10 cellular contexts compared by ENCODE assay signal in the genomic region with DNA sequence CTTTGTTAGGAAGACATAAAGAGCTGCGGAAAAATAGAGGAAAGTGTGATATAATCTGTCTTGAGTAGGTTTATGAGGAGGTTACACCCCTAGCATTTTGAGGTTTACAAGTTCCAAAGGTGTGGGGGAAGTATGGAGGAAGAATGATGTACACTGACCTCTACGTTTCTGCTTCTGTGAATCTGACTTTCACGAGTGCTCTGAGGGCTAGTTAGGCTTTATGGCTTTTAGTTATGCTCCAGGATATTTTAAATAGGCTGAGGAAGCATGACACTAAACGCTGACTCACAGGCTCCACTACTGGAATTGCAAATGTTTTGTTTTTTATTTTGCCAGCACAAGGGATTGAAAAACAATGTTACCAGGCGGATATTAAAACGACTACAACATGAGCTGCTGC. TPM values are rescaled to one million over a fixed set of nuclear protein-coding genes. Genes with fewer than 3 reads are reported as not detected.
A peak's percentile ranks its signal among the peaks of the same experiment; 100 is the strongest.
DNase-seq lines count a peak whose midpoint lies in the region; ATAC-seq and TF ChIP-seq lines count a peak whose summit lies in the region.
"Had no signal": no experiment of that assay in that cellular context is flagged by ENCODE, and none has a peak within 500 bp of the region (broad histone marks: within the 10 kb centered on the region; RNA-seq: fewer than 3 reads in every experiment).

No MANE protein-coding gene starts in this region.

- H3K27me3 Mint-ChIP-seq in HFFc6 (ENCODE audit: insufficient read depth) (no peaks in the 10 kb centered on the region), endothelial cell (ENCODE audit: unreplicated experiment) (no peaks in the 10 kb centered on the region)
- H3K27me3 Mint-ChIP-seq: activated naive CD8-positive, alpha-beta T cell treated with anti-CD3 and anti-CD28 coated beads, Interleukin-2, amount 10 ng/mL, durations not matched to agents 7 days and 5 days had no signal

- H3K9me3 Mint-ChIP-seq in HFFc6 (no peaks in the 10 kb centered on the region), endothelial cell (ENCODE audit: unreplicated experiment) (no peaks in the 10 kb centered on the region)
- H3K9me3 Mint-ChIP-seq: activated naive CD8-positive, alpha-beta T cell treated with anti-CD3 and anti-CD28 coated beads, Interleukin-2, amount 10 ng/mL, durations not matched to agents 7 days and 5 days had no signal

- H2AFZ ChIP-seq in hepatocyte = no peak overlapping the region

- H3K27ac Mint-ChIP-seq in HFFc6 (peak overlapping the region; percentile 82), endothelial cell (ENCODE audit: unreplicated experiment) (no peak overlapping the region)
- H3K27ac Mint-ChIP-seq: activated naive CD8-positive, alpha-beta T cell treated with anti-CD3 and anti-CD28 coated beads, Interleukin-2, amount 10 ng/mL, durations not matched to agents 7 days and 5 days had no signal

- H3K36me3 ChIP-seq in brain microvascular endothelial cell (replicated peaks) = peaks cover 23% of the 10 kb centered on the region
- no peaks in the 10 kb centered on the region for H3K36me3 ChIP-seq in hepatocyte (replicated peaks; ENCODE audit: insufficient read depth, low read depth)
- H3K36me3 ChIP-seq in suprapubic skin = peaks cover 24% of the 10 kb centered on the region

- in situ Hi-C loops in brain microvascular endothelial cell (cut with HindIII; ENCODE audit: low pct_ligation_motif_present, low sequenced_read_pairs) (no loop called here), KBM-7 (cut with MboI; ENCODE audit: low pct_unique_long_range_greater_than_20kb, low sequenced_read_pairs) (no loop called here)

- H3K4me3 Mint-ChIP-seq in HFFc6 (peak overlapping the region; percentile 71), endothelial cell (ENCODE audit: unreplicated experiment) (no peak overlapping the region)
- H3K4me3 Mint-ChIP-seq: activated naive CD8-positive, alpha-beta T cell treated with anti-CD3 and anti-CD28 coated beads, Interleukin-2, amount 10 ng/mL, durations not matched to agents 7 days and 5 days had no signal

- no peak for TF ChIP-seq POLR2A in suprapubic skin (IDR thresholded peaks at IDR 0.05)

- H3K4me1 Mint-ChIP-seq in HFFc6 (ENCODE audit: low read depth) (peaks cover 64% of the 10 kb centered on the region), endothelial cell (ENCODE audit: unreplicated experiment) (peaks cover 5% of the 10 kb centered on the region)
- H3K4me1 Mint-ChIP-seq: activated naive CD8-positive, alpha-beta T cell treated with anti-CD3 and anti-CD28 coated beads, Interleukin-2, amount 10 ng/mL, durations not matched to agents 7 days and 5 days had no signal

- H3K79me2 ChIP-seq in hepatocyte = no peaks in the 10 kb centered on the region

- TF ChIP-seq EP300 in suprapubic skin (IDR thresholded peaks at IDR 0.05) = no peak

- H3K4me2 ChIP-seq in hepatocyte = no peak overlapping the region

- H3K27me3 ChIP-seq in brain microvascular endothelial cell (replicated peaks) (no peaks in the 10 kb centered on the region), hepatocyte (no peaks in the 10 kb centered on the region), suprapubic skin (no peaks in the 10 kb centered on the region)

- peak; percentile 87 for DNase-seq in HFFc6
- DNase-seq in brain microvascular endothelial cell = peak; percentile 76
- peak; percentile 16 for DNase-seq in hepatocyte (ENCODE audit: low spot score)
- DNase-seq in suprapubic skin (ENCODE audit: low spot score in 2 of 2) = no peak
- no peak for DNase-seq in KBM-7
- no peak for DNase-seq in endothelial cell (ENCODE audit: low spot score)
- no peak for DNase-seq in GOT3 (lab: John Stamatoyannopoulos, UW)
- DNase-seq: activated naive CD8-positive, alpha-beta T cell treated with anti-CD3 and anti-CD28 coated beads, Interleukin-2, amount 10 ng/mL, durations not matched to agents 7 days and 5 days; NCI-H2081 had no signal

- no peaks in the 10 kb centered on the region for H4K20me1 ChIP-seq in hepatocyte (ENCODE audit: insufficient read depth, poor library complexity, severe bottlenecking)

- no peaks in the 10 kb centered on the region for H3K9me2 ChIP-seq in hepatocyte (replicated peaks; ENCODE audit: insufficient read depth)

- no peak for ATAC-seq in GM21423 (IDR thresholded peaks at IDR 0.05; ENCODE audit: unreplicated experiment)

- H3K27ac ChIP-seq in brain microvascular endothelial cell = peak overlapping the region; percentile 62
- H3K27ac ChIP-seq in hepatocyte = peak overlapping the region; percentile 12
- peak overlapping the region; percentile 65 for H3K27ac ChIP-seq in suprapubic skin

- H3K4me3 ChIP-seq in brain microvascular endothelial cell (ENCODE audit: low read depth, low read length) = no peak overlapping the region
- no peak overlapping the region for H3K4me3 ChIP-seq in hepatocyte
- H3K4me3 ChIP-seq in suprapubic skin = no peak overlapping the region

- TF ChIP-seq CTCF in HFFc6 (IDR thresholded peaks at IDR 0.05) (0 out of 2 replicates have a peak, but pooled peaks have one; percentile 17), brain microvascular endothelial cell (IDR thresholded peaks at IDR 0.05; ENCODE audit: low read depth, low read length, missing control alignments) (no peak), hepatocyte (IDR thresholded peaks at IDR 0.05; ENCODE audit: poor library complexity) (no peak), suprapubic skin (IDR thresholded peaks at IDR 0.05) (no peak), endothelial cell (IDR thresholded peaks at IDR 0.05; ENCODE audit: unreplicated experiment) (no peak)

- H3K36me3 Mint-ChIP-seq in HFFc6 (ENCODE audit: low read depth) (peaks cover 44% of the 10 kb centered on the region), endothelial cell (ENCODE audit: low read depth, unreplicated experiment) (peaks cover 11% of the 10 kb centered on the region)
- H3K36me3 Mint-ChIP-seq: activated naive CD8-positive, alpha-beta T cell treated with anti-CD3 and anti-CD28 coated beads, Interleukin-2, amount 10 ng/mL, durations not matched to agents 7 days and 5 days had no signal

- H3K4me1 ChIP-seq in hepatocyte (ENCODE audit: insufficient read depth) (peaks cover 8% of the 10 kb centered on the region), suprapubic skin (peaks cover 36% of the 10 kb centered on the region)

- H3K9me3 ChIP-seq in hepatocyte (ENCODE audit: low read depth) = no peaks in the 10 kb centered on the region
- no peaks in the 10 kb centered on the region for H3K9me3 ChIP-seq in suprapubic skin

- 55% methylated on average over 6 of the region's 6 CpGs for WGBS in hepatocyte (ENCODE audit: low lambda C conversion rate, missing lambda C conversion rate)
- WGBS in suprapubic skin = 23% methylated on average over 6 of the region's 6 CpGs

RNA-seq across cellular contexts. Expression of a gene that starts 46.4 kb away (rescaled TPM):
- total RNA-seq in HFFc6 (2021; fragmentation: NEBNext Ultra II Directional; extraction: Animal tissue kit (Norgen Biotek cat#: 25700)) = 1 to 10 TPM in 3 of 6 experiments, under 1 TPM in 3; 0.73 to 1.8 (median 1.0) TPM
- total RNA-seq in hepatocyte (0.07 TPM in 1 of 2 replicates, not detected in the other), suprapubic skin (1 to 10 TPM in 1 of 4 donors, not detected in 3; 1.0 TPM), endothelial cell (ENCODE audit: unreplicated experiment) (not detected)
- 0.19 and 0.29 TPM in 2 replicates for polyA plus RNA-seq in hepatocyte
- total RNA-seq: activated naive CD8-positive, alpha-beta T cell treated with anti-CD3 and anti-CD28 coated beads, Interleukin-2, amount 10 ng/mL, durations not matched to agents 7 days and 5 days had no signal

RNA-seq across cellular contexts. Expression of a gene that starts 47.5 kb away (rescaled TPM):
- total RNA-seq in HFFc6 (2021; fragmentation: NEBNext Ultra II Directional; extraction: Animal tissue kit (Norgen Biotek cat#: 25700)) = 100 to 1,000 TPM in 5 of 6 experiments, 10 to 100 TPM in 1; 94.1 to 129 (median 121) TPM
- total RNA-seq in hepatocyte (49.6 and 54.6 TPM in 2 replicates), suprapubic skin (10 to 100 TPM; 34.9 to 67.7 (median 42.4) TPM), endothelial cell (ENCODE audit: unreplicated experiment) (63.5 TPM)
- 31.6 and 34.9 TPM in 2 replicates for polyA plus RNA-seq in hepatocyte

Comparison
In these comparisons a context has a peak if more than half of its experiments do, and no peak if none do; other contexts are left out.
1. DNase-seq: peak in HFFc6 (single experiment), brain microvascular endothelial cell (single experiment) and hepatocyte (single experiment); none in suprapubic skin (0 of 2), KBM-7 (single experiment), endothelial cell (single experiment) and GOT3 (single experiment).
2. H3K27ac ChIP-seq: peak in every context shown above with its lines; median percentile 65 in suprapubic skin; 62 in brain microvascular endothelial cell; 12 in hepatocyte.